8 cellular contexts compared by ENCODE assay signal in genomic region chr12:2795291-2796186, GRCh38.
DNase-seq lines count a peak whose midpoint lies in the region; ATAC-seq and TF ChIP-seq lines count a peak whose summit lies in the region.

No MANE protein-coding gene starts in this region.

- ATAC-seq in HG02642 (IDR thresholded peaks at IDR 0.05; ENCODE audit: poor library complexity, unreplicated experiment): peak; percentile 70

- DNase-seq in NCI-H2029 (lab: John Stamatoyannopoulos, UW) (peak; percentile 41), NCI-H2029 treated with DMSO at 0.1 percent for 48 hours (lab: John Stamatoyannopoulos, UW) (no peak), NCI-H146 (lab: John Stamatoyannopoulos, UW) (peak; percentile 84), choroid plexus epithelial cell (ENCODE audit: low read depth) (peak; percentile 55), left kidney (ENCODE audit: low read depth, low spot score) (peak; percentile 86)
- DNase-seq in activated CD4-positive, alpha-beta T cell treated with anti-CD3 and anti-CD28 coated beads for 1 hour: peak; percentile 62
- peak; percentile 68 for DNase-seq in stimulated activated CD4-positive, alpha-beta T cell treated with anti-CD3 and anti-CD28 coated beads, Interleukin-1b, Interleukin-23, amount 100 ng/mL, for 48 hours

- TF ChIP-seq CTCF in choroid plexus epithelial cell (conservative IDR thresholded peaks at IDR 0.05; ENCODE audit: low read depth, low read length): no peak

- H3K4me3 ChIP-seq in choroid plexus epithelial cell (ENCODE audit: low read depth, low read length): peak overlapping the region; percentile 83
